In genomic region chr2:159285929-159286708, GRCh38 we compare ENCODE assay signal across 1 cellular context.
A peak's percentile ranks its signal among the peaks of the same experiment; 100 is the strongest.
TF ChIP-seq lines count a peak whose summit lies in the region.

A gene with protein sequence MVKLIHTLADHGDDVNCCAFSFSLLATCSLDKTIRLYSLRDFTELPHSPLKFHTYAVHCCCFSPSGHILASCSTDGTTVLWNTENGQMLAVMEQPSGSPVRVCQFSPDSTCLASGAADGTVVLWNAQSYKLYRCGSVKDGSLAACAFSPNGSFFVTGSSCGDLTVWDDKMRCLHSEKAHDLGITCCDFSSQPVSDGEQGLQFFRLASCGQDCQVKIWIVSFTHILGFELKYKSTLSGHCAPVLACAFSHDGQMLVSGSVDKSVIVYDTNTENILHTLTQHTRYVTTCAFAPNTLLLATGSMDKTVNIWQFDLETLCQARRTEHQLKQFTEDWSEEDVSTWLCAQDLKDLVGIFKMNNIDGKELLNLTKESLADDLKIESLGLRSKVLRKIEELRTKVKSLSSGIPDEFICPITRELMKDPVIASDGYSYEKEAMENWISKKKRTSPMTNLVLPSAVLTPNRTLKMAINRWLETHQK (minus strand): TSS chr2:159286703. CDS start chr2:159283069, 3,634 bp downstream.

TF ChIP-seq in HepG2, 621 proteins besides CTCF, POLR2A, EP300 and RAD21 (continued from another document and continues in another):
- TF ChIP-seq PRDM15 (CRISPR knock-in tag; IDR thresholded peaks at IDR 0.05) (peak; percentile 82; the same call in 1 of the 2 replicates), SMARCC2 (IDR thresholded peaks at IDR 0.05) (no peak), ZNF431 (CRISPR knock-in tag; IDR thresholded peaks at IDR 0.05; ENCODE audit: borderline replicate concordance, low read depth) (peak; percentile 19; the same call in 1 of the 2 replicates), MLX (CRISPR knock-in tag; IDR thresholded peaks at IDR 0.05) (0 out of 2 replicates have a peak, but pooled peaks have one; percentile 61), TAF15 (IDR thresholded peaks at IDR 0.05; ENCODE audit: low read depth, low read length, poor library complexity, severe bottlenecking) (peak; percentile 33), ZNF333 (CRISPR knock-in tag; IDR thresholded peaks at IDR 0.05; ENCODE audit: borderline replicate concordance) (no peak; the same call in 1 of the 2 replicates), ZNF543 (CRISPR knock-in tag; IDR thresholded peaks at IDR 0.05) (0 out of 2 replicates have a peak, but pooled peaks have one; percentile 18), ZNF326 (CRISPR knock-in tag; IDR thresholded peaks at IDR 0.05; ENCODE audit: borderline replicate concordance) (no peak), AGO2 (optimal IDR thresholded peaks at IDR 0.05; ENCODE audit: low read depth, low read length) (peak; percentile 48), MTF2 (CRISPR knock-in tag; IDR thresholded peaks at IDR 0.05; ENCODE audit: borderline replicate concordance) (peak; percentile 92; the same call in 1 of the 2 replicates), MAFF (IDR thresholded peaks at IDR 0.05; ENCODE audit: low read depth, low read length) (no peak), ZNF850 (CRISPR knock-in tag; conservative IDR thresholded peaks at IDR 0.05) (0 out of 2 replicates have a peak, but pooled peaks have one; percentile 53), U2AF1 (optimal IDR thresholded peaks at IDR 0.05; ENCODE audit: low read depth, low read length) (no peak), SAFB2 (CRISPR knock-in tag; IDR thresholded peaks at IDR 0.05; ENCODE audit: borderline replicate concordance, low read depth) (peak; percentile 86; the same call in 1 of the 2 replicates), WIZ (CRISPR knock-in tag; IDR thresholded peaks at IDR 0.05) (peak; percentile 45; the same call in 1 of the 2 replicates), ZC3H13 (CRISPR knock-in tag; IDR thresholded peaks at IDR 0.05) (peak; percentile 91; the same call in 1 of the 2 replicates), ZFP91 (CRISPR knock-in tag; IDR thresholded peaks at IDR 0.05; ENCODE audit: borderline replicate concordance) (peak; percentile 91), RELA (CRISPR knock-in tag; IDR thresholded peaks at IDR 0.05) (no peak), CENPT (CRISPR knock-in tag; IDR thresholded peaks at IDR 0.05; ENCODE audit: low read depth) (peak; percentile 87; the same call in 1 of the 2 replicates), FOXP1 (IDR thresholded peaks at IDR 0.05) (no peak), FOXP1 (CRISPR knock-in tag; IDR thresholded peaks at IDR 0.05) (no peak), ZKSCAN5 (CRISPR knock-in tag; IDR thresholded peaks at IDR 0.05) (no peak), SOX5 (CRISPR knock-in tag; IDR thresholded peaks at IDR 0.05; ENCODE audit: borderline replicate concordance) (peak; percentile 43), CBX5 (CRISPR knock-in tag; IDR thresholded peaks at IDR 0.05; ENCODE audit: borderline replicate concordance) (no peak), MXD4 (CRISPR knock-in tag; IDR thresholded peaks at IDR 0.05) (peak; percentile 96)
- TF ChIP-seq, protein P1, sequence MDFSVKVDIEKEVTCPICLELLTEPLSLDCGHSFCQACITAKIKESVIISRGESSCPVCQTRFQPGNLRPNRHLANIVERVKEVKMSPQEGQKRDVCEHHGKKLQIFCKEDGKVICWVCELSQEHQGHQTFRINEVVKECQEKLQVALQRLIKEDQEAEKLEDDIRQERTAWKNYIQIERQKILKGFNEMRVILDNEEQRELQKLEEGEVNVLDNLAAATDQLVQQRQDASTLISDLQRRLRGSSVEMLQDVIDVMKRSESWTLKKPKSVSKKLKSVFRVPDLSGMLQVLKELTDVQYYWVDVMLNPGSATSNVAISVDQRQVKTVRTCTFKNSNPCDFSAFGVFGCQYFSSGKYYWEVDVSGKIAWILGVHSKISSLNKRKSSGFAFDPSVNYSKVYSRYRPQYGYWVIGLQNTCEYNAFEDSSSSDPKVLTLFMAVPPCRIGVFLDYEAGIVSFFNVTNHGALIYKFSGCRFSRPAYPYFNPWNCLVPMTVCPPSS (IDR thresholded peaks at IDR 0.05) = no peak
- TF ChIP-seq, protein P2, sequence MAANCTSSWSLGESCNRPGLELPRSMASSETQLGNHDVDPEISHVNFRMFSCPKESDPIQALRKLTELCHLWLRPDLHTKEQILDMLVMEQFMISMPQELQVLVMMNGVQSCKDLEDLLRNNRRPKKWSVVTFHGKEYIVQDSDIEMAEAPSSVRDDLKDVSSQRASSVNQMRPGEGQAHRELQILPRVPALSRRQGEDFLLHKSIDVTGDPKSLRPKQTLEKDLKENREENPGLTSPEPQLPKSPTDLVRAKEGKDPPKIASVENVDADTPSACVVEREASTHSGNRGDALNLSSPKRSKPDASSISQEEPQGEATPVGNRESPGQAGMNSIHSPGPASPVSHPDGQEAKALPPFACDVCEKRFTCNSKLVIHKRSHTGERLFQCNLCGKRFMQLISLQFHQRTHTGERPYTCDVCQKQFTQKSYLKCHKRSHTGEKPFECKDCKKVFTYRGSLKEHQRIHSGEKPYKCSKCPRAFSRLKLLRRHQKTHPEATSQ (CRISPR knock-in tag; IDR thresholded peaks at IDR 0.05; ENCODE audit: borderline replicate concordance) = peak; percentile 77
- TF ChIP-seq, protein P3, sequence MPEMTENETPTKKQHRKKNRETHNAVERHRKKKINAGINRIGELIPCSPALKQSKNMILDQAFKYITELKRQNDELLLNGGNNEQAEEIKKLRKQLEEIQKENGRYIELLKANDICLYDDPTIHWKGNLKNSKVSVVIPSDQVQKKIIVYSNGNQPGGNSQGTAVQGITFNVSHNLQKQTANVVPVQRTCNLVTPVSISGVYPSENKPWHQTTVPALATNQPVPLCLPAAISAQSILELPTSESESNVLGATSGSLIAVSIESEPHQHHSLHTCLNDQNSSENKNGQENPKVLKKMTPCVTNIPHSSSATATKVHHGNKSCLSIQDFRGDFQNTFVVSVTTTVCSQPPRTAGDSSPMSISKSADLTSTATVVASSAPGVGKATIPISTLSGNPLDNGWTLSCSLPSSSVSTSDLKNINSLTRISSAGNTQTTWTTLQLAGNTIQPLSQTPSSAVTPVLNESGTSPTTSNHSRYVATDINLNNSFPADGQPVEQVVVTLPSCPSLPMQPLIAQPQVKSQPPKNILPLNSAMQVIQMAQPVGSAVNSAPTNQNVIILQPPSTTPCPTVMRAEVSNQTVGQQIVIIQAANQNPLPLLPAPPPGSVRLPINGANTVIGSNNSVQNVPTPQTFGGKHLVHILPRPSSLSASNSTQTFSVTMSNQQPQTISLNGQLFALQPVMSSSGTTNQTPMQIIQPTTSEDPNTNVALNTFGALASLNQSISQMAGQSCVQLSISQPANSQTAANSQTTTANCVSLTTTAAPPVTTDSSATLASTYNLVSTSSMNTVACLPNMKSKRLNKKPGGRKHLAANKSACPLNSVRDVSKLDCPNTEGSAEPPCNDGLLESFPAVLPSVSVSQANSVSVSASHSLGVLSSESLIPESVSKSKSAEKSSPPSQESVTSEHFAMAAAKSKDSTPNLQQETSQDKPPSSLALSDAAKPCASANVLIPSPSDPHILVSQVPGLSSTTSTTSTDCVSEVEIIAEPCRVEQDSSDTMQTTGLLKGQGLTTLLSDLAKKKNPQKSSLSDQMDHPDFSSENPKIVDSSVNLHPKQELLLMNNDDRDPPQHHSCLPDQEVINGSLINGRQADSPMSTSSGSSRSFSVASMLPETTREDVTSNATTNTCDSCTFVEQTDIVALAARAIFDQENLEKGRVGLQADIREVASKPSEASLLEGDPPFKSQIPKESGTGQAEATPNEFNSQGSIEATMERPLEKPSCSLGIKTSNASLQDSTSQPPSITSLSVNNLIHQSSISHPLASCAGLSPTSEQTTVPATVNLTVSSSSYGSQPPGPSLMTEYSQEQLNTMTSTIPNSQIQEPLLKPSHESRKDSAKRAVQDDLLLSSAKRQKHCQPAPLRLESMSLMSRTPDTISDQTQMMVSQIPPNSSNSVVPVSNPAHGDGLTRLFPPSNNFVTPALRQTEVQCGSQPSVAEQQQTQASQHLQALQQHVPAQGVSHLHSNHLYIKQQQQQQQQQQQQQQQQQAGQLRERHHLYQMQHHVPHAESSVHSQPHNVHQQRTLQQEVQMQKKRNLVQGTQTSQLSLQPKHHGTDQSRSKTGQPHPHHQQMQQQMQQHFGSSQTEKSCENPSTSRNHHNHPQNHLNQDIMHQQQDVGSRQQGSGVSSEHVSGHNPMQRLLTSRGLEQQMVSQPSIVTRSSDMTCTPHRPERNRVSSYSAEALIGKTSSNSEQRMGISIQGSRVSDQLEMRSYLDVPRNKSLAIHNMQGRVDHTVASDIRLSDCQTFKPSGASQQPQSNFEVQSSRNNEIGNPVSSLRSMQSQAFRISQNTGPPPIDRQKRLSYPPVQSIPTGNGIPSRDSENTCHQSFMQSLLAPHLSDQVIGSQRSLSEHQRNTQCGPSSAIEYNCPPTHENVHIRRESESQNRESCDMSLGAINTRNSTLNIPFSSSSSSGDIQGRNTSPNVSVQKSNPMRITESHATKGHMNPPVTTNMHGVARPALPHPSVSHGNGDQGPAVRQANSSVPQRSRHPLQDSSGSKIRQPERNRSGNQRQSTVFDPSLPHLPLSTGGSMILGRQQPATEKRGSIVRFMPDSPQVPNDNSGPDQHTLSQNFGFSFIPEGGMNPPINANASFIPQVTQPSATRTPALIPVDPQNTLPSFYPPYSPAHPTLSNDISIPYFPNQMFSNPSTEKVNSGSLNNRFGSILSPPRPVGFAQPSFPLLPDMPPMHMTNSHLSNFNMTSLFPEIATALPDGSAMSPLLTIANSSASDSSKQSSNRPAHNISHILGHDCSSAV (CRISPR knock-in tag; IDR thresholded peaks at IDR 0.05; ENCODE audit: borderline replicate concordance) = peak; percentile 91; the same call in 1 of the 2 replicates
- TF ChIP-seq, protein P4, sequence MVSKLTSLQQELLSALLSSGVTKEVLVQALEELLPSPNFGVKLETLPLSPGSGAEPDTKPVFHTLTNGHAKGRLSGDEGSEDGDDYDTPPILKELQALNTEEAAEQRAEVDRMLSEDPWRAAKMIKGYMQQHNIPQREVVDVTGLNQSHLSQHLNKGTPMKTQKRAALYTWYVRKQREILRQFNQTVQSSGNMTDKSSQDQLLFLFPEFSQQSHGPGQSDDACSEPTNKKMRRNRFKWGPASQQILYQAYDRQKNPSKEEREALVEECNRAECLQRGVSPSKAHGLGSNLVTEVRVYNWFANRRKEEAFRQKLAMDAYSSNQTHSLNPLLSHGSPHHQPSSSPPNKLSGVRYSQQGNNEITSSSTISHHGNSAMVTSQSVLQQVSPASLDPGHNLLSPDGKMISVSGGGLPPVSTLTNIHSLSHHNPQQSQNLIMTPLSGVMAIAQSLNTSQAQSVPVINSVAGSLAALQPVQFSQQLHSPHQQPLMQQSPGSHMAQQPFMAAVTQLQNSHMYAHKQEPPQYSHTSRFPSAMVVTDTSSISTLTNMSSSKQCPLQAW (CRISPR knock-in tag; IDR thresholded peaks at IDR 0.05) = 0 out of 2 replicates have a peak, but pooled peaks have one; percentile 40
- TF ChIP-seq, protein P5, sequence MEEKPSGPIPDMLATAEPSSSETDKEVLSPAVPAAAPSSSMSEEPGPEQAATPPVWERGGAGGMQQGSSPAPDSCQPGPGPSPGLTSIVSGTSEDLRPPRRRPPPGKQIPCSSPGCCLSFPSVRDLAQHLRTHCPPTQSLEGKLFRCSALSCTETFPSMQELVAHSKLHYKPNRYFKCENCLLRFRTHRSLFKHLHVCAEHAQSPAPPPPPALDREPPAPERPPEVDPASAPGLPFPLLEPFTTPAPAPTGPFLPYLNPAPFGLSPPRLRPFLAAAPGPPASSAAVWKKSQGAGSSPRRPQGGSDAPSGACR (CRISPR knock-in tag; IDR thresholded peaks at IDR 0.05) = 0 out of 2 replicates have a peak, but pooled peaks have one; percentile 50
- TF ChIP-seq, protein P6, sequence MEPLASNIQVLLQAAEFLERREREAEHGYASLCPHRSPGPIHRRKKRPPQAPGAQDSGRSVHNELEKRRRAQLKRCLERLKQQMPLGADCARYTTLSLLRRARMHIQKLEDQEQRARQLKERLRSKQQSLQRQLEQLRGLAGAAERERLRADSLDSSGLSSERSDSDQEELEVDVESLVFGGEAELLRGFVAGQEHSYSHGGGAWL (CRISPR knock-in tag; IDR thresholded peaks at IDR 0.05) = peak; percentile 95
